ENCODE assay signal across 1 cellular context in the genomic region with DNA sequence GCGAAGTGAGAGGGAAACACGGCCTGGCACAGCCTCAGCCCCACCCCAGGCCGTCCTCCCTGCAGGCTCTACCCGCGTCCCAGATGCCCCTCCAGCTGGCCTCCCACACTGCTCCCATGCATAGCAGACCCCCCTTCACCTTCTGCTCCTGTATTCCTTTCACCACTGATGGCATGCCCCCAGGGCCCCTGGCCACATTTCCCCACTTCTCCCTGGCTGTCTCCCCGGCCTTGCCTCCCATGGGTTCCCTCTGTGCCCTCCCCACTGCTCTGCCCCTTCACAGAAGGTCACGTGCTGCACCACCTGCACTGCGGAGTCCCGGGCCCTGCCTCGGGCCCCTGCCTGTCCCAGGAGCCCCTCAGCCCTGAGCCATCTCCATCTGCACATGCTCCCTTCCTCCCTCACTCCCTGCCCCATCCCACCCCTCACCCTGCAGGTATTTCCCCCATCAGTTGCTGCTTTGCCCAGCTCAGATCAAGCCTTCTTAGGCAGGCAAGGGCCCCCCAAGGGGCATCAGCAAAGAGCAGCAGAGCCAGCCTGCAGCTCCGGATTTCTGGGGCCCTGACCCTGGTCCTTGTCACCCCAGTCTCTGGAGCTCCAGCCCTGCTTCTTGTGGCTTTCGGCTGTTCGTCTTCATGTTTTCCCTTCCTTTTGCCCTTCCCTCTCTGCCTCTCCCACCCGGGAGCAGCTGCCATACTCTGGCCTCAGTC.
TF ChIP-seq lines count a peak whose summit lies in the region.

No MANE protein-coding gene starts in this region.

TF ChIP-seq in K562, 482 proteins besides CTCF, POLR2A, EP300 and RAD21:
- no peak for TF ChIP-seq MAFG (tag; conservative IDR thresholded peaks at IDR 0.05)
- TF ChIP-seq NKRF (IDR thresholded peaks at IDR 0.05; ENCODE audit: borderline replicate concordance) = no peak
- TF ChIP-seq PHB (CRISPR knock-in tag; IDR thresholded peaks at IDR 0.05) = no peak
- TF ChIP-seq MAFK (IDR thresholded peaks at IDR 0.05; ENCODE audit: low read length) = no peak
- no peak for TF ChIP-seq ZBTB43 (CRISPR knock-in tag; IDR thresholded peaks at IDR 0.05)
- TF ChIP-seq, protein P1, sequence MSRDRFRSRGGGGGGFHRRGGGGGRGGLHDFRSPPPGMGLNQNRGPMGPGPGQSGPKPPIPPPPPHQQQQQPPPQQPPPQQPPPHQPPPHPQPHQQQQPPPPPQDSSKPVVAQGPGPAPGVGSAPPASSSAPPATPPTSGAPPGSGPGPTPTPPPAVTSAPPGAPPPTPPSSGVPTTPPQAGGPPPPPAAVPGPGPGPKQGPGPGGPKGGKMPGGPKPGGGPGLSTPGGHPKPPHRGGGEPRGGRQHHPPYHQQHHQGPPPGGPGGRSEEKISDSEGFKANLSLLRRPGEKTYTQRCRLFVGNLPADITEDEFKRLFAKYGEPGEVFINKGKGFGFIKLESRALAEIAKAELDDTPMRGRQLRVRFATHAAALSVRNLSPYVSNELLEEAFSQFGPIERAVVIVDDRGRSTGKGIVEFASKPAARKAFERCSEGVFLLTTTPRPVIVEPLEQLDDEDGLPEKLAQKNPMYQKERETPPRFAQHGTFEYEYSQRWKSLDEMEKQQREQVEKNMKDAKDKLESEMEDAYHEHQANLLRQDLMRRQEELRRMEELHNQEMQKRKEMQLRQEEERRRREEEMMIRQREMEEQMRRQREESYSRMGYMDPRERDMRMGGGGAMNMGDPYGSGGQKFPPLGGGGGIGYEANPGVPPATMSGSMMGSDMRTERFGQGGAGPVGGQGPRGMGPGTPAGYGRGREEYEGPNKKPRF (IDR thresholded peaks at IDR 0.05; ENCODE audit: low read depth, low read length) = no peak
- TF ChIP-seq, protein P2, sequence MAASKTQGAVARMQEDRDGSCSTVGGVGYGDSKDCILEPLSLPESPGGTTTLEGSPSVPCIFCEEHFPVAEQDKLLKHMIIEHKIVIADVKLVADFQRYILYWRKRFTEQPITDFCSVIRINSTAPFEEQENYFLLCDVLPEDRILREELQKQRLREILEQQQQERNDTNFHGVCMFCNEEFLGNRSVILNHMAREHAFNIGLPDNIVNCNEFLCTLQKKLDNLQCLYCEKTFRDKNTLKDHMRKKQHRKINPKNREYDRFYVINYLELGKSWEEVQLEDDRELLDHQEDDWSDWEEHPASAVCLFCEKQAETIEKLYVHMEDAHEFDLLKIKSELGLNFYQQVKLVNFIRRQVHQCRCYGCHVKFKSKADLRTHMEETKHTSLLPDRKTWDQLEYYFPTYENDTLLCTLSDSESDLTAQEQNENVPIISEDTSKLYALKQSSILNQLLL (CRISPR knock-in tag; IDR thresholded peaks at IDR 0.05; ENCODE audit: borderline replicate concordance) = no peak
- no peak for TF ChIP-seq E2F5 (CRISPR knock-in tag; IDR thresholded peaks at IDR 0.05)
- TF ChIP-seq ZNF175 (CRISPR knock-in tag; IDR thresholded peaks at IDR 0.05; ENCODE audit: low read depth) = no peak
- TF ChIP-seq BMI1 (IDR thresholded peaks at IDR 0.05; ENCODE audit: low read length) = no peak
- TF ChIP-seq FOSL1 (tag; conservative IDR thresholded peaks at IDR 0.05) = no peak
- no peak for TF ChIP-seq HDAC3 (IDR thresholded peaks at IDR 0.05; ENCODE audit: borderline replicate concordance, partially characterized antibody)
- TF ChIP-seq TCF7 (IDR thresholded peaks at IDR 0.05; ENCODE audit: borderline replicate concordance) = no peak
- TF ChIP-seq LARP7 (IDR thresholded peaks at IDR 0.05) = no peak
- no peak for TF ChIP-seq ZNF124 (CRISPR knock-in tag; IDR thresholded peaks at IDR 0.05)
- TF ChIP-seq RNF2 (IDR thresholded peaks at IDR 0.05) = no peak
